Comparison of ENCODE assay signal across 9 cellular contexts in the genomic region with DNA sequence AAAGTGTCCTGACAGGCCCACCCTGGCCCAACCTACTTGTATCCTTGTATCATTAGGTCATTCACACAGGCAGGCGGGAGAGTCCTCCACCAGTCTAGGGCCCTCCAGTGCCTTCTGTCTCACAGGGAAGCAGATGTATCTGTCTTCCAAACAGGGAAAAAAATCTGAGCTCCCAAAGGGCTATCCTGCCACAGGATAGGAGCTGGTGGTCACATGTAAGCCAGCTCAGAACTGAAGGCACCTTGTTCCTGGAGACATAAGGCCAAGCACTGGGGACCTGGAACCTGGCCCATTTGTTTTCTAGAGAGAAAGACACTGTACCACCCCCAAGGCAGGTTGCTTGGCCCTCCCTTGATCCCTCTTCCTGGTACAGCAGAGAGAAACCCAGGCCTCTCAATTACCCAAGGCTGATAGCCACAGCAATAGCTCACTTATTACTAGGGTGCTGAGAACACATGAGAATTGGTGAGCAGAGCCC. TPM values are rescaled to one million over a fixed set of nuclear protein-coding genes. Genes with fewer than 3 reads are reported as not detected.
A peak's percentile ranks its signal among the peaks of the same experiment; 100 is the strongest.
DNase-seq lines count a peak whose midpoint lies in the region; ATAC-seq and TF ChIP-seq lines count a peak whose summit lies in the region.
"Had no signal": no experiment of that assay in that cellular context is flagged by ENCODE, and none has a peak within 500 bp of the region (broad histone marks: within the 10 kb centered on the region; RNA-seq: fewer than 3 reads in every experiment).

No MANE protein-coding gene starts in this region.

- no peak overlapping the region for H2AFZ ChIP-seq in SK-N-SH (ENCODE audit: low read depth)

- no peaks in the 10 kb centered on the region for H4K20me1 ChIP-seq in SK-N-SH (ENCODE audit: insufficient read depth)

- H3K9me2 ChIP-seq in SK-N-SH = no peaks in the 10 kb centered on the region

- TF ChIP-seq RAD21 in SK-N-SH (IDR thresholded peaks at IDR 0.05; ENCODE audit: low read length) = no peak

- intact Hi-C loops in stomach (cut with DNase I; ENCODE audit: low total_unique reads) = no loop called here

- H3K36me3 ChIP-seq in SK-N-SH (replicated peaks in 1 of 2; ENCODE audit: control insufficient read depth in 1 of 2, insufficient read depth in 2 of 2, low read length in 1 of 2) = no peaks in the 10 kb centered on the region
- no peaks in the 10 kb centered on the region for H3K36me3 ChIP-seq in stomach

- TF ChIP-seq CTCF in SK-N-SH (IDR thresholded peaks at IDR 0.05) (no peak), VCaP (conservative IDR thresholded peaks at IDR 0.05) (no peak), stomach (IDR thresholded peaks at IDR 0.05) (no peak)

- 100% methylated on average over 1 of the region's 1 CpG for WGBS in SK-N-SH (ENCODE audit: low lambda C conversion rate)
- 81 to 100% (median 95%) methylated on average over 1 of the region's 1 CpG for WGBS in stomach, 5 donors

- H3K4me2 ChIP-seq in SK-N-SH = no peak overlapping the region

- CTCF ChIA-PET in SK-N-SH (lab: Yijun Ruan, JAX) = interaction anchor here (1.0 to 10.1 kb wide), 7 partner anchors 14 to 191 kb away, joined by 3 to 94 read pairs (median 4); no protein-coding TSS in a partner anchor

- H3K27me3 ChIP-seq in SK-N-SH (ENCODE audit: insufficient read depth) = peaks cover 10% of the 10 kb centered on the region; the same call in 1 of the 2 replicates
- no peaks in the 10 kb centered on the region for H3K27me3 ChIP-seq in layer of hippocampus (ENCODE audit: control insufficient read depth, insufficient read depth, low read length)
- H3K27me3 ChIP-seq in stomach = peaks cover 0 to 4% (median 0%) of the 10 kb centered on the region in 3 donors

- POLR2A ChIA-PET in SK-N-SH (lab: Yijun Ruan, JAX) = no interaction called here

- DNase-seq in SK-N-SH (no peak), stomach (no peak), NCI-H510A treated with DMSO at 0.1 percent for 48 hours (lab: John Stamatoyannopoulos, UW) (no peak), activated gamma-delta T cell (lab: John Stamatoyannopoulos, UW) (no peak)

- ATAC-seq in SK-N-SH treated with all-trans-retinoic acid at 6 μM for 48 hours (peak; percentile 13; the same call in 1 of the 3 replicates), GM19463 (IDR thresholded peaks at IDR 0.05; ENCODE audit: unreplicated experiment) (no peak)

- H3K4me3 ChIP-seq in SK-N-SH (ENCODE audit: low read depth in 2 of 2, low read length in 1 of 2) = no peak overlapping the region
- H3K4me3 ChIP-seq in stomach = no peak overlapping the region

- no peak for TF ChIP-seq EP300 in SK-N-SH (IDR thresholded peaks at IDR 0.05; ENCODE audit: borderline replicate concordance in 1 of 2, low read depth in 1 of 2, low read length in 1 of 2)
- TF ChIP-seq EP300 in stomach (IDR thresholded peaks at IDR 0.05) = no peak

- H3K9me3 ChIP-seq in SK-N-SH (no peaks in the 10 kb centered on the region), stomach (no peaks in the 10 kb centered on the region)

- no peaks in the 10 kb centered on the region for H3F3A ChIP-seq in SK-N-SH (replicated peaks; ENCODE audit: insufficient read depth)

- TF ChIP-seq POLR2A in stomach (IDR thresholded peaks at IDR 0.05) = no peak

- H3K79me2 ChIP-seq in SK-N-SH (ENCODE audit: insufficient read depth) = no peaks in the 10 kb centered on the region

- H3K4me1 ChIP-seq in SK-N-SH (ENCODE audit: control insufficient read depth in 1 of 2, insufficient read depth in 2 of 2, low read depth in 1 of 2, low read length in 1 of 2) (peaks cover 0 to 18% of the 10 kb centered on the region in 2 experiments; a peak in 2 of 4 replicates), stomach (peaks cover 12 to 30% (median 22%) of the 10 kb centered on the region in 4 donors)

- H3K9ac ChIP-seq in SK-N-SH = no peak overlapping the region

- H3K27ac ChIP-seq in SK-N-SH (ENCODE audit: low read depth in 2 of 2, low read length in 1 of 2) (no peak overlapping the region), VCaP (peak overlapping the region; percentile 92), layer of hippocampus (ENCODE audit: low read depth, low read length) (peak overlapping the region; percentile 48), stomach (peak overlapping the region in 3 of 5 donors; percentile 71 to 85 (median 83))

TF ChIP-seq in SK-N-SH treated with all-trans-retinoic acid at 6 μM for 48 hours, 23 proteins besides CTCF, POLR2A, EP300 and RAD21 (continues in another document):
- TF ChIP-seq ESRRG (CRISPR knock-in tag; IDR thresholded peaks at IDR 0.05) (no peak), SNAI2 (CRISPR knock-in tag; IDR thresholded peaks at IDR 0.05) (no peak), TCF4 (CRISPR knock-in tag; IDR thresholded peaks at IDR 0.05; ENCODE audit: borderline replicate concordance) (no peak), CSDC2 (CRISPR knock-in tag; IDR thresholded peaks at IDR 0.05) (no peak), OSR1 (CRISPR knock-in tag; IDR thresholded peaks at IDR 0.05) (no peak), ZNF565 (CRISPR knock-in tag; conservative IDR thresholded peaks at IDR 0.05; ENCODE audit: low read depth) (no peak)
- TF ChIP-seq, protein P1, sequence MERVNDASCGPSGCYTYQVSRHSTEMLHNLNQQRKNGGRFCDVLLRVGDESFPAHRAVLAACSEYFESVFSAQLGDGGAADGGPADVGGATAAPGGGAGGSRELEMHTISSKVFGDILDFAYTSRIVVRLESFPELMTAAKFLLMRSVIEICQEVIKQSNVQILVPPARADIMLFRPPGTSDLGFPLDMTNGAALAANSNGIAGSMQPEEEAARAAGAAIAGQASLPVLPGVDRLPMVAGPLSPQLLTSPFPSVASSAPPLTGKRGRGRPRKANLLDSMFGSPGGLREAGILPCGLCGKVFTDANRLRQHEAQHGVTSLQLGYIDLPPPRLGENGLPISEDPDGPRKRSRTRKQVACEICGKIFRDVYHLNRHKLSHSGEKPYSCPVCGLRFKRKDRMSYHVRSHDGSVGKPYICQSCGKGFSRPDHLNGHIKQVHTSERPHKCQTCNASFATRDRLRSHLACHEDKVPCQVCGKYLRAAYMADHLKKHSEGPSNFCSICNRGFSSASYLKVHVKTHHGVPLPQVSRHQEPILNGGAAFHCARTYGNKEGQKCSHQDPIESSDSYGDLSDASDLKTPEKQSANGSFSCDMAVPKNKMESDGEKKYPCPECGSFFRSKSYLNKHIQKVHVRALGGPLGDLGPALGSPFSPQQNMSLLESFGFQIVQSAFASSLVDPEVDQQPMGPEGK (CRISPR knock-in tag; IDR thresholded peaks at IDR 0.05; ENCODE audit: borderline replicate concordance) = no peak

TF ChIP-seq in SK-N-SH, 30 proteins besides CTCF, POLR2A, EP300 and RAD21:
- TF ChIP-seq TAF1 (IDR thresholded peaks at IDR 0.05; ENCODE audit: borderline replicate concordance, low read depth, low read length) = no peak
- TF ChIP-seq POLR2AphosphoS5 (IDR thresholded peaks at IDR 0.05; ENCODE audit: low read depth, low read length) = no peak
- no peak for TF ChIP-seq RXRA (IDR thresholded peaks at IDR 0.05; ENCODE audit: borderline replicate concordance, low read depth)
- TF ChIP-seq FOSL2 (IDR thresholded peaks at IDR 0.05; ENCODE audit: borderline replicate concordance, low read depth) = no peak
- TF ChIP-seq YY1 (IDR thresholded peaks at IDR 0.05; ENCODE audit: low read depth) = no peak
- TF ChIP-seq SMC3 (IDR thresholded peaks at IDR 0.05; ENCODE audit: low read depth, low read length) = no peak
- TF ChIP-seq, protein P2, sequence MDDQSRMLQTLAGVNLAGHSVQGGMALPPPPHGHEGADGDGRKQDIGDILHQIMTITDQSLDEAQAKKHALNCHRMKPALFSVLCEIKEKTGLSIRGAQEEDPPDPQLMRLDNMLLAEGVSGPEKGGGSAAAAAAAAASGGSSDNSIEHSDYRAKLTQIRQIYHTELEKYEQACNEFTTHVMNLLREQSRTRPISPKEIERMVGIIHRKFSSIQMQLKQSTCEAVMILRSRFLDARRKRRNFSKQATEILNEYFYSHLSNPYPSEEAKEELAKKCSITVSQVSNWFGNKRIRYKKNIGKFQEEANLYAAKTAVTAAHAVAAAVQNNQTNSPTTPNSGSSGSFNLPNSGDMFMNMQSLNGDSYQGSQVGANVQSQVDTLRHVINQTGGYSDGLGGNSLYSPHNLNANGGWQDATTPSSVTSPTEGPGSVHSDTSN (IDR thresholded peaks at IDR 0.05) = no peak
- no peak for TF ChIP-seq FOXJ3 (CRISPR knock-in tag; IDR thresholded peaks at IDR 0.05)
- TF ChIP-seq MEF2A (IDR thresholded peaks at IDR 0.05; ENCODE audit: borderline replicate concordance, low read depth) = no peak
- TF ChIP-seq GATA2 (CRISPR knock-in tag; IDR thresholded peaks at IDR 0.05) = no peak
- no peak for TF ChIP-seq NFIC (IDR thresholded peaks at IDR 0.05; ENCODE audit: borderline replicate concordance)
- no peak for TF ChIP-seq MXI1 (IDR thresholded peaks at IDR 0.05; ENCODE audit: low read depth, low read length)
- TF ChIP-seq, protein P3, sequence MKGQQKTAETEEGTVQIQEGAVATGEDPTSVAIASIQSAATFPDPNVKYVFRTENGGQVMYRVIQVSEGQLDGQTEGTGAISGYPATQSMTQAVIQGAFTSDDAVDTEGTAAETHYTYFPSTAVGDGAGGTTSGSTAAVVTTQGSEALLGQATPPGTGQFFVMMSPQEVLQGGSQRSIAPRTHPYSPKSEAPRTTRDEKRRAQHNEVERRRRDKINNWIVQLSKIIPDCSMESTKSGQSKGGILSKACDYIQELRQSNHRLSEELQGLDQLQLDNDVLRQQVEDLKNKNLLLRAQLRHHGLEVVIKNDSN (IDR thresholded peaks at IDR 0.05; ENCODE audit: borderline replicate concordance, low read depth) = no peak
- TF ChIP-seq JUND (IDR thresholded peaks at IDR 0.05) = no peak
- no peak for TF ChIP-seq FOXM1 (IDR thresholded peaks at IDR 0.05; ENCODE audit: low read depth)
- TF ChIP-seq, protein P4, sequence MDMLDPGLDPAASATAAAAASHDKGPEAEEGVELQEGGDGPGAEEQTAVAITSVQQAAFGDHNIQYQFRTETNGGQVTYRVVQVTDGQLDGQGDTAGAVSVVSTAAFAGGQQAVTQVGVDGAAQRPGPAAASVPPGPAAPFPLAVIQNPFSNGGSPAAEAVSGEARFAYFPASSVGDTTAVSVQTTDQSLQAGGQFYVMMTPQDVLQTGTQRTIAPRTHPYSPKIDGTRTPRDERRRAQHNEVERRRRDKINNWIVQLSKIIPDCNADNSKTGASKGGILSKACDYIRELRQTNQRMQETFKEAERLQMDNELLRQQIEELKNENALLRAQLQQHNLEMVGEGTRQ (IDR thresholded peaks at IDR 0.05; ENCODE audit: borderline replicate concordance, low read depth, low read length) = no peak

RNA-seq across cellular contexts. Expression of a gene that starts 19.4 kb away (rescaled TPM):
- polyA plus RNA-seq in SK-N-SH (2012; rRNA removed) = 1.5 and 1.6 TPM in 2 replicates
- polyA plus RNA-seq in SK-N-SH (2012; cell fraction: cytosol; rRNA removed) = 0.73 and 1.00 TPM in 2 replicates
- 8.8 and 10.3 TPM in 2 replicates for polyA plus RNA-seq in SK-N-SH (2012; cell fraction: nucleus; rRNA removed)
- 100 to 1,000 TPM in 2 of 5 donors, 10 to 100 TPM in 3; 24.0 to 136 (median 46.1) TPM for total RNA-seq in stomach
- polyA plus RNA-seq in stomach = 10 to 100 TPM in 1 of 3 donors, 1 to 10 TPM in 2; 3.8 to 10.3 (median 8.8) TPM
- total RNA-seq: mononuclear cell had no signal

RNA-seq across cellular contexts. Expression of a gene that starts 25.1 kb away (rescaled TPM):
- polyA plus RNA-seq in SK-N-SH (2012; rRNA removed) (0.16 and 0.26 TPM in 2 replicates), stomach (1 to 10 TPM in 1 of 3 donors, under 1 TPM in 2; 0.55 to 1.4 (median 0.76) TPM)
- 0.21 and 0.51 TPM in 2 replicates for polyA plus RNA-seq in SK-N-SH (2012; cell fraction: cytosol; rRNA removed)
- 0.19 and 0.25 TPM in 2 replicates for polyA plus RNA-seq in SK-N-SH (2012; cell fraction: nucleus; rRNA removed)
- 10 to 100 TPM in 1 of 5 donors, 1 to 10 TPM in 2, under 1 TPM in 1, not detected in 1; 0.14 to 15.6 (median 2.2) TPM for total RNA-seq in stomach

Comparison
In these comparisons a context has a peak if more than half of its experiments do, and no peak if none do; other contexts are left out.
1. H3K27ac ChIP-seq: peak in VCaP (single experiment), layer of hippocampus (single experiment) and stomach (3 of 5); none in SK-N-SH (0 of 2).